8 cellular contexts compared by ENCODE assay signal in the genomic region with DNA sequence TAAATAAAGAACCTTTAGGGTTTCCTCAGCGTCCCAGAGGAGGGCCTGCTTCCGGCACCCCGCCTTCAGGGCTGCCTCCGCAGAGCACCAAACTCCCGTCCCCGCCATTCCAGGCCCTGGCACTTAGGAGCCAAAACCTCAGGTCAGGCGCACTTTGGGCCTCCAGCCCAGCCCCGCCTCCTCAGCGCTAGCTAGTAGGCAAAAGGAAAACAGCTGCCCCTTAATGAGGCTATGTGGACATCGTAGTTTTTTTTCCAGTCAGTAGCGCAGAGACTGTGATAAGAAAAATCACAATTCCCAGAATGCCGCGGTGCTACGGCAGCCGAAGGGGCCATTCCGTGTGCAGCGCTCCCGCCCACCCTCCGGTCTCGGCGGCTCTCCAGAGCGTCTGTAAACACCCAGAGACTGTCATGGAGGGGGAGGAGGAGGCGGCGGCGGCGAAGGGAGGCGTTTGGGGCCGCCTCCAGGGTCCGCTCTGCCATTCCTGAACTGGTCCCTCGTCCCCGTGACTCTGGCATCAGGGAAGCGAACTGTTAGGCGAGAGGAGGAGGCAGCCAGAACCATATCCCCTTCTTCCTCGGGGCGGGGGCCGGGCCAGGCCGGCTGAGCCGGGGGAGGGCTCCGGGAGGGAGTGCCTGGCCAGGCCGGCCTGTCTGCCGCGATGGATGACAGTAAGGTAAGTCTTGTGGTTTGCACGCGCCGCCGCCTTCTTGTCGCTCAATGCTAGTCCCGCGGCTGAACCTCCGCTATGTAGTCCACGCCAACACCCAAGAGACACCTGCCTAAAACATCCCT. TPM values are rescaled to one million over a fixed set of nuclear protein-coding genes. Genes with fewer than 3 reads are reported as not detected.
DNase-seq lines count a peak whose midpoint lies in the region; ATAC-seq, FAIRE-seq and TF ChIP-seq lines count a peak whose summit lies in the region.

Gene CREBL2 (plus strand): TSS at position 365 of the 795 bp plus-strand sequence. CDS start 297 bp downstream, at position 662.

- peaks cover 7% of the 10 kb centered on the region for H3K79me2 ChIP-seq in keratinocyte (ENCODE audit: control insufficient read depth, insufficient read depth, low read length)

- no peaks in the 10 kb centered on the region for H3K9me3 ChIP-seq in keratinocyte (ENCODE audit: control insufficient read depth, low read depth, low read length)

- H4K20me1 ChIP-seq in keratinocyte (ENCODE audit: control insufficient read depth, extremely low read depth, insufficient read depth, low read length): no peaks in the 10 kb centered on the region

- no peaks in the 10 kb centered on the region for H3K9me1 ChIP-seq in keratinocyte (ENCODE audit: control insufficient read depth, extremely low read depth, insufficient read depth, low read length)

- peak within 1 kb of the TSS; percentile 84 for H3K27ac ChIP-seq in keratinocyte (ENCODE audit: control insufficient read depth, insufficient read depth, low read length)

- no peaks in the 10 kb centered on the region for H3K36me3 ChIP-seq in keratinocyte (ENCODE audit: control insufficient read depth in 2 of 2, extremely low read depth in 1 of 2, insufficient read depth in 2 of 2, low read length in 2 of 2)

- peak; percentile 76 for TF ChIP-seq POLR2A in GM18951 (IDR thresholded peaks at IDR 0.05; ENCODE audit: extremely low read depth, insufficient read depth, insufficient read length)

- H2AFZ ChIP-seq in keratinocyte (ENCODE audit: control insufficient read depth, low read length): peak within 1 kb of the TSS; percentile 96

- dilution Hi-C loops in keratinocyte (cut with MboI; ENCODE audit: extremely low pct_ligation_motif_present, low sequenced_read_pairs): no loop called here

- in situ Hi-C loops in GM18951 (cut with MboI; ENCODE audit: low sequenced_read_pairs, unreplicated experiment): no loop called here

- H3K27me3 ChIP-seq in keratinocyte (ENCODE audit: control insufficient read depth, extremely low read depth, insufficient read depth, low read length): no peaks in the 10 kb centered on the region

- peaks cover 32% of the 10 kb centered on the region for H3K4me1 ChIP-seq in keratinocyte (ENCODE audit: control insufficient read depth, extremely low read depth, insufficient read depth, low read length)

- H3K9ac ChIP-seq in keratinocyte (ENCODE audit: control insufficient read depth, extremely low read depth, insufficient read depth, low read length): peak within 1 kb of the TSS; percentile 86

- peak; percentile 66 for ATAC-seq in HG03196 (IDR thresholded peaks at IDR 0.05; ENCODE audit: unreplicated experiment)

- no peak for TF ChIP-seq CTCF in AG09309 (IDR thresholded peaks at IDR 0.05; ENCODE audit: control insufficient read depth, insufficient read depth, low read depth, low read length, missing control alignments)
- TF ChIP-seq CTCF in keratinocyte (optimal IDR thresholded peaks at IDR 0.05 in 1 of 3, IDR thresholded peaks at IDR 0.05 in 1 of 3, conservative IDR thresholded peaks at IDR 0.05 in 1 of 3; ENCODE audit: extremely low read depth in 1 of 3, insufficient read depth in 2 of 3, low read length in 3 of 3): no peak

- DNase-seq in AG09309 (ENCODE audit: low read depth) (peak; percentile 85), NCI-H345 treated with DMSO at 0.1 percent for 48 hours (lab: John Stamatoyannopoulos, UW; ENCODE audit: unreplicated experiment) (peak; percentile 91), cerebellum (ENCODE audit: low spot score) (peak; percentile 88), keratinocyte (ENCODE audit: low read depth, low spot score) (no peak)
- DNase-seq in activated CD4-positive, alpha-beta T cell treated with anti-CD3 and anti-CD28 coated beads for 1 hour: peak; percentile 78
- peak; percentile 67 to 73 for DNase-seq in stimulated activated CD4-positive, alpha-beta T cell treated with anti-CD3 and anti-CD28 coated beads, Interleukin-15, amount 100 ng/mL, for 1 hour (ENCODE audit: low read depth in 1 of 2, low spot score in 1 of 2)

- H3K4me2 ChIP-seq in keratinocyte (ENCODE audit: control insufficient read depth, extremely low read depth, insufficient read depth, low read depth, low read length): peak within 1 kb of the TSS; percentile 96

- peak within 1 kb of the TSS; percentile 61 for H3K4me3 ChIP-seq in AG09309 (ENCODE audit: control insufficient read depth, low read depth, low read length)
- H3K4me3 ChIP-seq in keratinocyte (ENCODE audit: control insufficient read depth in 2 of 3, extremely low read depth in 1 of 3, insufficient read depth in 2 of 3, low read depth in 1 of 3, low read length in 3 of 3): peak within 1 kb of the TSS; percentile 69 to 89 (median 75)

- peak; percentile 13 for FAIRE-seq in keratinocyte (lab: Jason Lieb, UNC)

RNA-seq across cellular contexts. Expression of gene CREBL2, which starts in this region (rescaled TPM):
- 30.8 TPM for total RNA-seq in cerebellum
- 11.3 to 15.8 TPM (median 11.8 TPM) in 3 replicates for polyA plus RNA-seq in keratinocyte
- polyA plus RNA-seq in keratinocyte (2011; ENCODE audit: low read depth): 5.2 TPM
- 10.6 and 17.0 TPM in 2 replicates for polyA plus RNA-seq in keratinocyte (2011; cell fraction: cytosol; rRNA removed)
- 5.2 and 6.6 TPM in 2 replicates for polyA plus RNA-seq in keratinocyte (2011; cell fraction: nucleus; rRNA removed)
- 7.6 and 14.4 TPM in 2 replicates for polyA plus RNA-seq in keratinocyte (2012; ENCODE audit: low replicate concordance)
- 5.2 to 13.9 TPM (median 9.2 TPM) in 3 replicates for polyA minus RNA-seq in keratinocyte
- 9.8 TPM for polyA minus RNA-seq in keratinocyte (2011; cell fraction: cytosol; rRNA and poly(A)+ RNA removed)
- polyA minus RNA-seq in keratinocyte (2011; cell fraction: nucleus; rRNA and poly(A)+ RNA removed): 4.5 and 6.9 TPM in 2 replicates
